Comparison of ENCODE assay signal across 18 cellular contexts in genomic region chr11:119486016-119486415, GRCh38.
"Had no signal": no experiment of that assay in that cellular context is flagged by ENCODE, and none has a peak within 500 bp of the region (broad histone marks: within the 10 kb centered on the region; RNA-seq: fewer than 3 reads in every experiment).

No MANE protein-coding gene starts in this region.

- H3K36me3 Mint-ChIP-seq: immature natural killer cell; naive thymus-derived CD8-positive, alpha-beta T cell; stimulated activated effector memory CD8-positive, alpha-beta T cell treated with anti-CD3 and anti-CD28 coated beads, Interleukin-12 subunit alpha, Interleukin-12 subunit beta, amount 100 ng/mL, for 72 hours had no signal

- H3K4me1 Mint-ChIP-seq: immature natural killer cell; naive thymus-derived CD8-positive, alpha-beta T cell had no signal

- H3K4me3 Mint-ChIP-seq: effector memory CD8-positive, alpha-beta T cell; immature natural killer cell; naive thymus-derived CD8-positive, alpha-beta T cell; stimulated activated effector memory CD8-positive, alpha-beta T cell treated with anti-CD3 and anti-CD28 coated beads, Interleukin-12 subunit alpha, Interleukin-12 subunit beta, amount 100 ng/mL, for 72 hours had no signal

- H3K9me3 Mint-ChIP-seq: effector memory CD8-positive, alpha-beta T cell; immature natural killer cell; naive thymus-derived CD8-positive, alpha-beta T cell; stimulated activated effector memory CD8-positive, alpha-beta T cell treated with anti-CD3 and anti-CD28 coated beads, Interleukin-12 subunit alpha, Interleukin-12 subunit beta, amount 100 ng/mL, for 72 hours had no signal

- H3K27ac Mint-ChIP-seq: effector memory CD8-positive, alpha-beta T cell; naive thymus-derived CD8-positive, alpha-beta T cell; stimulated activated effector memory CD8-positive, alpha-beta T cell treated with anti-CD3 and anti-CD28 coated beads, Interleukin-12 subunit alpha, Interleukin-12 subunit beta, amount 100 ng/mL, for 72 hours had no signal

- DNase-seq: effector memory CD8-positive, alpha-beta T cell; esophagus squamous epithelium; foreskin fibroblast; immature natural killer cell; mammary epithelial cell; mucosa of descending colon; psoas muscle; retina; stimulated activated CD4-positive, alpha-beta T cell treated with anti-CD3 and anti-CD28 coated beads, Interleukin-4, amount 100 ng/mL, for 1 hour; stimulated activated CD8-positive, alpha-beta memory T cell treated with anti-CD3 and anti-CD28 coated beads, Interleukin-4, amount 100 ng/mL, for 48 hours; stimulated activated naive CD8-positive, alpha-beta T cell treated with anti-CD3 and anti-CD28 coated beads, Interleukin-15, Interleukin-2, amounts not matched to agents 100 U/mL and 50 U/mL, for 24 hours had no signal

- H3K27ac ChIP-seq: esophagus squamous epithelium, neutrophil, psoas muscle, right lobe of liver, tibial artery, upper lobe of left lung, uterus had no signal

- H3K27me3 ChIP-seq: right lobe of liver, upper lobe of left lung, uterus had no signal

- H3K36me3 ChIP-seq: esophagus squamous epithelium, neutrophil, right lobe of liver, tibial artery, upper lobe of left lung, uterus had no signal

- ATAC-seq: effector memory CD8-positive, alpha-beta T cell; mucosa of descending colon; naive thymus-derived CD8-positive, alpha-beta T cell; psoas muscle; stimulated activated effector memory CD8-positive, alpha-beta T cell treated with anti-CD3 and anti-CD28 coated beads, Interleukin-12 subunit alpha, Interleukin-12 subunit beta, amount 100 ng/mL, for 72 hours; stimulated activated naive CD8-positive, alpha-beta T cell treated with anti-CD3 and anti-CD28 coated beads, Interleukin-15, Interleukin-2, amounts not matched to agents 100 U/mL and 50 U/mL, for 24 hours had no signal

- H3K9me3 ChIP-seq: esophagus squamous epithelium, mucosa of descending colon, neutrophil, psoas muscle, right lobe of liver, tibial artery, upper lobe of left lung, uterus had no signal

- H3K4me3 ChIP-seq: esophagus squamous epithelium, mucosa of descending colon, psoas muscle, right lobe of liver, tibial artery, upper lobe of left lung, uterus had no signal

- H3K4me1 ChIP-seq: psoas muscle, uterus had no signal
